In the genomic region with DNA sequence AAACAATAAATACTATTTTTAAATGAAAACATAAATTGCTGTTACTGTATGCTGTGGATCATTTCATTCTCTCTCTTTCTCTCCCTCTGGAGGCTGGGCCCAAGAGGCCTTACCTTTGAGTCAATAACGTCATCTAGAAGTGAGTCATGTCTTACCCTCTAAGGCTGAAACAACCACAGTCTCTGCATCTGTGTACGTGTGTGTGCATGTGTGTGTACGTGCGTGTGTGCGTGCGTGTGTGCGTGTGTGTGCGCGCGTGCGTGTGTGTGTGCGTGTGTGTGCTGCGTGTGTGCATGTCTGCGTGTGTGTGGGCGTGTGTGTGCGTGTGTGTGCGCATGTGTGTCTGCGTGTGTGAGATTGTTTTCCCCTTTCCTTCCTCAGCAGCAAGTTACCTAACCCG, we compare ENCODE assay signal across 14 cellular contexts. TPM values are rescaled to one million over a fixed set of nuclear protein-coding genes. Genes with fewer than 3 reads are reported as not detected.
DNase-seq lines count a peak whose midpoint lies in the region; ATAC-seq and TF ChIP-seq lines count a peak whose summit lies in the region.
"Had no signal": no experiment of that assay in that cellular context is flagged by ENCODE, and none has a peak within 500 bp of the region (broad histone marks: within the 10 kb centered on the region; RNA-seq: fewer than 3 reads in every experiment).

No MANE protein-coding gene starts in this region.

- H2BK15ac ChIP-seq in IMR-90 (ENCODE audit: low read depth, low read length) (peak overlapping the region; percentile 19; the same call in 2 of the 3 replicates), mesendoderm (replicated peaks; ENCODE audit: low read depth) (no peak overlapping the region)

- no peak overlapping the region for H4K91ac ChIP-seq in IMR-90 (ENCODE audit: insufficient read depth, low read depth, low read length)

- no peak overlapping the region for H3K9ac ChIP-seq in SK-N-SH
- no peak overlapping the region for H3K9ac ChIP-seq in IMR-90 (ENCODE audit: low read depth, low read length)
- H3K9ac ChIP-seq in mesendoderm (ENCODE audit: low read length), result no peak overlapping the region

- in situ Hi-C loops in IMR-90 (cut with MboI; ENCODE audit: low sequenced_read_pairs), result no loop called here

- H4K20me1 ChIP-seq in SK-N-SH (ENCODE audit: insufficient read depth), result no peaks in the 10 kb centered on the region
- no peaks in the 10 kb centered on the region; the same call in 1 of the 2 replicates for H4K20me1 ChIP-seq in IMR-90 (ENCODE audit: insufficient read depth, low read length)

- POLR2A ChIA-PET in SK-N-SH (lab: Yijun Ruan, JAX) (no interaction called here), IMR-90 (lab: Charles Lee; ENCODE audit: unreplicated experiment) (interaction anchor here (0.6 kb wide), 1 partner anchor 152 kb away, joined by 9 read pairs; no protein-coding TSS in a partner anchor)

- peaks cover 0 to 1% of the 10 kb centered on the region in 2 experiments; a peak in 1 of 4 replicates for H3K79me1 ChIP-seq in IMR-90 (ENCODE audit: low read depth in 1 of 2, low read length in 2 of 2)
- H3K79me1 ChIP-seq in mesendoderm (ENCODE audit: low read length), result no peaks in the 10 kb centered on the region

- TF ChIP-seq CTCF in SK-N-SH (IDR thresholded peaks at IDR 0.05) (no peak), IMR-90 (conservative IDR thresholded peaks at IDR 0.05; ENCODE audit: low read depth, low read length) (no peak), choroid plexus epithelial cell (conservative IDR thresholded peaks at IDR 0.05; ENCODE audit: low read depth, low read length) (peak; percentile 6), sigmoid colon (IDR thresholded peaks at IDR 0.05) (no peak)

- H2AK5ac ChIP-seq in IMR-90 (ENCODE audit: low read depth, low read length) (peak overlapping the region; percentile 91), mesendoderm (ENCODE audit: low read length) (no peak overlapping the region)

- H3K36me3 ChIP-seq in SK-N-SH (replicated peaks in 1 of 2; ENCODE audit: control insufficient read depth in 1 of 2, insufficient read depth in 2 of 2, low read length in 1 of 2) (no peaks in the 10 kb centered on the region), IMR-90 (ENCODE audit: control insufficient read depth, insufficient read depth, low read length) (no peaks in the 10 kb centered on the region), sigmoid colon (no peaks in the 10 kb centered on the region), mesendoderm (ENCODE audit: control insufficient read depth, insufficient read depth, low read length) (no peaks in the 10 kb centered on the region)
- H3K36me3 ChIP-seq: thoracic aorta had no signal

- DNase-seq in SK-N-SH (no peak), IMR-90 (peak; percentile 87), choroid plexus epithelial cell (ENCODE audit: low read depth) (peak; percentile 83), sigmoid colon (peak; percentile 40), mesendoderm (no peak)
- DNase-seq: NCI-H2081 treated with DMSO at 0.1 percent for 48 hours, small intestine had no signal

- no peak overlapping the region for H3K4ac ChIP-seq in IMR-90 (ENCODE audit: low read depth, low read length)
- no peak overlapping the region for H3K4ac ChIP-seq in mesendoderm (ENCODE audit: low read depth, low read length)

- 0 out of 2 replicates have a peak overlapping the region, but pooled peaks have one; percentile 48 for H3K14ac ChIP-seq in IMR-90 (replicated peaks; ENCODE audit: low read depth, low read length)

- no peak overlapping the region for H2AK9ac ChIP-seq in IMR-90 (replicated peaks; ENCODE audit: low read depth, low read length, poor library complexity)

- no peak overlapping the region for H3K56ac ChIP-seq in IMR-90 (ENCODE audit: extremely low read depth, insufficient read depth, low read length)
- no peak overlapping the region for H3K56ac ChIP-seq in mesendoderm (ENCODE audit: low read length)

- CTCF ChIA-PET in SK-N-SH (lab: Yijun Ruan, JAX) (interaction anchor here (0.8 to 41.4 kb wide), 4 partner anchors 10 to 42 kb away, joined by 4 to 1751 read pairs (median 6); no protein-coding TSS in a partner anchor), IMR-90 (lab: Yijun Ruan, JAX) (no interaction called here)

- H3K4me3 ChIP-seq in SK-N-SH (ENCODE audit: low read depth in 2 of 2, low read length in 1 of 2) (no peak overlapping the region), IMR-90 (ENCODE audit: insufficient read depth, low read depth, low read length) (no peak overlapping the region), choroid plexus epithelial cell (ENCODE audit: low read depth, low read length) (no peak overlapping the region), sigmoid colon (no peak overlapping the region), mesendoderm (ENCODE audit: low read length) (no peak overlapping the region)
- H3K4me3 ChIP-seq: hepatocyte, lung, thoracic aorta had no signal

- H3K27ac ChIP-seq in SK-N-SH (ENCODE audit: low read depth in 2 of 2, low read length in 1 of 2), result no peak overlapping the region
- no peak overlapping the region for H3K27ac ChIP-seq in IMR-90 (ENCODE audit: insufficient read depth, low read length)
- peak overlapping the region; percentile 42 to 99 (median 98) for H3K27ac ChIP-seq in sigmoid colon
- no peak overlapping the region for H3K27ac ChIP-seq in mesendoderm (ENCODE audit: low read depth, low read length)
- H3K27ac ChIP-seq: hepatocyte, thoracic aorta had no signal

- H3F3A ChIP-seq in SK-N-SH (replicated peaks; ENCODE audit: insufficient read depth), result peaks cover 7% of the 10 kb centered on the region

- H3K4me2 ChIP-seq in SK-N-SH (no peak overlapping the region), IMR-90 (ENCODE audit: low read depth, low read length) (no peak overlapping the region), mesendoderm (ENCODE audit: low read length) (no peak overlapping the region)
- H3K4me2 ChIP-seq: hepatocyte had no signal

- H3K9me3 ChIP-seq in SK-N-SH, result no peaks in the 10 kb centered on the region
- H3K9me3 ChIP-seq in IMR-90 (ENCODE audit: control insufficient read depth, insufficient read depth, low read length), result peaks cover 2% of the 10 kb centered on the region
- H3K9me3 ChIP-seq in sigmoid colon, result no peaks in the 10 kb centered on the region
- H3K9me3 ChIP-seq: thoracic aorta had no signal

- WGBS in SK-N-SH (ENCODE audit: low lambda C conversion rate), result 79% methylated on average over 19 of the region's 19 CpGs
- WGBS in IMR-90 (ENCODE audit: extremely low coverage in 2 of 2, insufficient read length in 1 of 2), 2 experiments, result 92% methylated on average over 2 of the region's 19 CpGs; no CpG with 5 or more reads in 1 of the 2 experiments
- 92 to 94% methylated on average over 19 of the region's 19 CpGs for WGBS in sigmoid colon, 2 donors
- WGBS in mesendoderm (ENCODE audit: extremely low coverage, insufficient coverage, low lambda C conversion rate), result no CpG with 5 or more reads among the region's 19 CpGs

- no peak overlapping the region for H3K23ac ChIP-seq in IMR-90 (ENCODE audit: low read depth, low read length)
- H3K23ac ChIP-seq in mesendoderm (ENCODE audit: low read length), result no peak overlapping the region

- TF ChIP-seq RAD21 in SK-N-SH (IDR thresholded peaks at IDR 0.05; ENCODE audit: low read length) (no peak), IMR-90 (IDR thresholded peaks at IDR 0.05; ENCODE audit: low read length) (no peak)

- no peak overlapping the region for H3K18ac ChIP-seq in IMR-90 (ENCODE audit: low read depth, low read length)
- no peak overlapping the region for H3K18ac ChIP-seq in mesendoderm (ENCODE audit: low read length)

- BruUV-seq in IMR-90 (replicated peaks; lab: Mats Ljungman, UMichigan), result no TSS peak

- intact Hi-C loops in IMR-90 (cut with micrococcal nuclease), result no loop called here
- intact Hi-C loops in sigmoid colon (cut with DNase I), result no loop called here

- H2AFZ ChIP-seq in SK-N-SH (ENCODE audit: low read depth) (no peak overlapping the region), IMR-90 (replicated peaks; ENCODE audit: low read length, poor library complexity) (peak overlapping the region; percentile 24)
- H2AFZ ChIP-seq: hepatocyte had no signal

- no peaks in the 10 kb centered on the region for H3K9me2 ChIP-seq in SK-N-SH

- TF ChIP-seq EP300 in SK-N-SH (IDR thresholded peaks at IDR 0.05; ENCODE audit: borderline replicate concordance in 1 of 2, low read depth in 1 of 2, low read length in 1 of 2) (no peak), sigmoid colon (IDR thresholded peaks at IDR 0.05) (no peak)

- H2BK20ac ChIP-seq in IMR-90 (ENCODE audit: low read depth, low read length), result no peak overlapping the region

- H2BK120ac ChIP-seq in IMR-90 (ENCODE audit: low read depth, low read length) (no peak overlapping the region), mesendoderm (ENCODE audit: low read depth, low read length) (no peak overlapping the region)

- peak overlapping the region; percentile 74 for H2BK5ac ChIP-seq in IMR-90 (ENCODE audit: low read depth, low read length, poor library complexity, severe bottlenecking)
- H2BK5ac ChIP-seq in mesendoderm (ENCODE audit: low read length), result no peak overlapping the region

- no peak overlapping the region for H4K5ac ChIP-seq in IMR-90 (ENCODE audit: low read depth, low read length)
- H4K5ac ChIP-seq in mesendoderm (ENCODE audit: low read length), result no peak overlapping the region

- H3K79me2 ChIP-seq in SK-N-SH (ENCODE audit: insufficient read depth) (no peaks in the 10 kb centered on the region), mesendoderm (ENCODE audit: control insufficient read depth, insufficient read depth, low read length) (no peaks in the 10 kb centered on the region)
- H3K79me2 ChIP-seq: hepatocyte had no signal

- H3K4me1 ChIP-seq in SK-N-SH (ENCODE audit: control insufficient read depth in 1 of 2, insufficient read depth in 2 of 2, low read depth in 1 of 2, low read length in 1 of 2), result peaks cover 0 to 3% of the 10 kb centered on the region in 2 experiments; a peak in 2 of 4 replicates
- peaks cover 8% of the 10 kb centered on the region for H3K4me1 ChIP-seq in IMR-90 (ENCODE audit: control insufficient read depth, insufficient read depth, low read length)
- peaks cover 0 to 54% (median 46%) of the 10 kb centered on the region in 4 donors for H3K4me1 ChIP-seq in sigmoid colon
- no peaks in the 10 kb centered on the region for H3K4me1 ChIP-seq in mesendoderm (ENCODE audit: control insufficient read depth, low read depth, low read length)

- dilution Hi-C loops in IMR-90 (cut with HindIII; ENCODE audit: low sequenced_read_pairs, unreplicated experiment), result no loop called here

- H3K27me3 ChIP-seq in SK-N-SH (ENCODE audit: insufficient read depth) (no peaks in the 10 kb centered on the region), IMR-90 (ENCODE audit: control insufficient read depth, insufficient read depth, low read length) (no peaks in the 10 kb centered on the region), sigmoid colon (no peaks in the 10 kb centered on the region), mesendoderm (ENCODE audit: insufficient read depth, low read length, poor library complexity) (no peaks in the 10 kb centered on the region)
- H3K27me3 ChIP-seq: hepatocyte had no signal

- TF ChIP-seq POLR2A in IMR-90 (IDR thresholded peaks at IDR 0.05; ENCODE audit: low read depth, low read length) (no peak), sigmoid colon (IDR thresholded peaks at IDR 0.05) (no peak)

- peaks cover 6% of the 10 kb centered on the region for H3K9me1 ChIP-seq in IMR-90 (ENCODE audit: insufficient read depth, low read length)

- ATAC-seq in SK-N-SH treated with all-trans-retinoic acid at 6 μM for 48 hours (peak; percentile 77), IMR-90 (ENCODE audit: low read depth) (no peak), HG02588 (IDR thresholded peaks at IDR 0.05; ENCODE audit: unreplicated experiment) (no peak), HG02884 (IDR thresholded peaks at IDR 0.05; ENCODE audit: unreplicated experiment) (no peak)

- H4K8ac ChIP-seq in IMR-90 (ENCODE audit: low read depth in 2 of 2, low read length in 2 of 2) (no peak overlapping the region), mesendoderm (ENCODE audit: low read depth, low read length) (no peak overlapping the region)

RNA-seq across cellular contexts. Expression of a gene that starts 13.6 kb away (rescaled TPM):
- polyA plus RNA-seq in SK-N-SH (2012; rRNA removed), result 0.16 TPM in 1 of 2 replicates, not detected in the other
- polyA plus RNA-seq in SK-N-SH (2012; cell fraction: cytosol; rRNA removed), result 0.09 TPM in 1 of 2 replicates, not detected in the other
- polyA plus RNA-seq in SK-N-SH (2012; cell fraction: nucleus; rRNA removed), result 0.29 TPM in 1 of 2 replicates, not detected in the other
- total RNA-seq in IMR-90 (2012; rRNA removed), result 0.28 TPM in 1 of 2 replicates, not detected in the other
- 0.31 and 0.86 TPM in 2 replicates for polyA plus RNA-seq in IMR-90 (2012; rRNA removed)
- polyA plus RNA-seq in IMR-90 (2012; cell fraction: cytosol; rRNA removed), result 0.84 TPM in 1 of 2 replicates, not detected in the other
- 0.30 and 0.39 TPM in 2 replicates for polyA plus RNA-seq in IMR-90 (2012; cell fraction: nucleus; rRNA removed; ENCODE audit: low replicate concordance)
- 1 to 10 TPM; 3.0 to 9.6 (median 5.6) TPM for total RNA-seq in sigmoid colon
- under 1 TPM in 1 of 3 donors, not detected in 2; 0.82 TPM for polyA plus RNA-seq in sigmoid colon
- 0.10 TPM for polyA plus RNA-seq in mesendoderm (2013, experiment 1 of 2)
- polyA plus RNA-seq in mesendoderm (2013, experiment 2 of 2), result not detected
- total RNA-seq: hepatocyte, LHCN-M2 had no signal
- polyA plus RNA-seq: hepatocyte had no signal

RNA-seq across cellular contexts. Expression of a gene that starts 34.9 kb away (rescaled TPM):
- polyA plus RNA-seq in SK-N-SH (2012; rRNA removed) (17.4 and 17.5 TPM in 2 replicates), IMR-90 (2012; rRNA removed) (14.3 and 16.3 TPM in 2 replicates), sigmoid colon (1 to 10 TPM in 2 of 3 donors, under 1 TPM in 1; 0.69 to 7.4 (median 1.2) TPM)
- polyA plus RNA-seq in SK-N-SH (2012; cell fraction: cytosol; rRNA removed), result 11.3 and 13.9 TPM in 2 replicates
- polyA plus RNA-seq in SK-N-SH (2012; cell fraction: nucleus; rRNA removed), result 22.3 and 27.6 TPM in 2 replicates
- total RNA-seq in IMR-90 (2012; rRNA removed) (5.8 and 7.0 TPM in 2 replicates), sigmoid colon (1 to 10 TPM; 2.5 to 3.9 (median 3.5) TPM)
- 10.1 and 15.5 TPM in 2 replicates for polyA plus RNA-seq in IMR-90 (2012; cell fraction: cytosol; rRNA removed)
- 30.0 and 32.4 TPM in 2 replicates for polyA plus RNA-seq in IMR-90 (2012; cell fraction: nucleus; rRNA removed; ENCODE audit: low replicate concordance)
- 1.6 TPM for polyA plus RNA-seq in mesendoderm (2013, experiment 1 of 2)
- polyA plus RNA-seq in mesendoderm (2013, experiment 2 of 2), result 1.5 TPM

RNA-seq across cellular contexts. Expression of a gene that starts 47.4 kb away (rescaled TPM):
- polyA plus RNA-seq in SK-N-SH (2012; rRNA removed) (4.6 and 6.0 TPM in 2 replicates), IMR-90 (2012; rRNA removed) (4.8 and 6.2 TPM in 2 replicates), sigmoid colon (1 to 10 TPM; 2.5 to 8.7 (median 4.2) TPM)
- polyA plus RNA-seq in SK-N-SH (2012; cell fraction: cytosol; rRNA removed), result 7.0 and 7.4 TPM in 2 replicates
- 7.0 and 8.1 TPM in 2 replicates for polyA plus RNA-seq in SK-N-SH (2012; cell fraction: nucleus; rRNA removed)
- total RNA-seq in IMR-90 (2012; rRNA removed) (18.1 and 30.3 TPM in 2 replicates), sigmoid colon (10 to 100 TPM in 3 of 4 donors, 1 to 10 TPM in 1; 8.8 to 16.3 (median 12.9) TPM)
- 1.7 and 2.5 TPM in 2 replicates for polyA plus RNA-seq in IMR-90 (2012; cell fraction: cytosol; rRNA removed)
- polyA plus RNA-seq in IMR-90 (2012; cell fraction: nucleus; rRNA removed; ENCODE audit: low replicate concordance), result 4.7 and 6.4 TPM in 2 replicates
- polyA plus RNA-seq in mesendoderm (2013, experiment 1 of 2), result 23.5 TPM
- 22.5 TPM for polyA plus RNA-seq in mesendoderm (2013, experiment 2 of 2)

Comparison
In these comparisons a context has a peak if more than half of its experiments do, and no peak if none do; other contexts are left out.
1. DNase-seq: peak in IMR-90 (single experiment), choroid plexus epithelial cell (single experiment) and sigmoid colon (single experiment); none in SK-N-SH (single experiment) and mesendoderm (single experiment).
2. H3K27ac ChIP-seq: peak in sigmoid colon (4 of 4); none in SK-N-SH (0 of 2), IMR-90 (single experiment) and mesendoderm (single experiment).